Comparison of ENCODE assay signal across 18 cellular contexts in genomic region chr19:16467581-16467980, GRCh38. TPM values are rescaled to one million over a fixed set of nuclear protein-coding genes. Genes with fewer than 3 reads are reported as not detected.
DNase-seq lines count a peak whose midpoint lies in the region; ATAC-seq and TF ChIP-seq lines count a peak whose summit lies in the region.
"Had no signal": no experiment of that assay in that cellular context is flagged by ENCODE, and none has a peak within 500 bp of the region (broad histone marks: within the 10 kb centered on the region; RNA-seq: fewer than 3 reads in every experiment).

No MANE protein-coding gene starts in this region.

- no peak overlapping the region for H3K27ac Mint-ChIP-seq in endothelial cell (ENCODE audit: unreplicated experiment)
- H3K27ac Mint-ChIP-seq: activated naive CD8-positive, alpha-beta T cell had no signal

- H3K9me2 ChIP-seq in Karpas-422 (replicated peaks; ENCODE audit: insufficient read depth, low read length), result no peaks in the 10 kb centered on the region

- no peak for DNase-seq in Karpas-422
- peak in 35 of 58 donors; percentile 5 to 64 (median 32) for DNase-seq in anterior cingulate cortex (lab: John Stamatoyannopoulos, UW)
- peak in 29 of 51 donors; percentile 16 to 83 (median 40) for DNase-seq in hypothalamus (lab: John Stamatoyannopoulos, UW)
- DNase-seq in psoas muscle, result peak in 1 of 2 donors; percentile 74
- no peak for DNase-seq in retina
- no peak for DNase-seq in endothelial cell (ENCODE audit: low spot score)
- DNase-seq in NOMO-1 (lab: John Stamatoyannopoulos, UW; ENCODE audit: unreplicated experiment in 2 of 2), result no peak
- DNase-seq: colonic mucosa; DMS79; kidney glomerular epithelial cell; NCI-H446; stimulated activated naive CD4-positive, alpha-beta T cell; SW 1271 had no signal

- H4K20me1 ChIP-seq in Karpas-422 (ENCODE audit: insufficient read depth, low read depth, low read length), result peaks cover 40% of the 10 kb centered on the region

- H3K27me3 ChIP-seq in Karpas-422 (ENCODE audit: low read length) (no peaks in the 10 kb centered on the region), psoas muscle (ENCODE audit: insufficient read depth in 3 of 3, low read length in 2 of 3) (no peaks in the 10 kb centered on the region)
- H3K27me3 ChIP-seq: colonic mucosa had no signal

- ATAC-seq in psoas muscle (no peak), HG03175 (IDR thresholded peaks at IDR 0.05; ENCODE audit: unreplicated experiment) (no peak)
- ATAC-seq: sciatic nerve had no signal

- 22 to 30% (median 23%) methylated on average over 6 of the region's 6 CpGs for WGBS in psoas muscle, 3 donors

- no peak overlapping the region for H3K4me2 ChIP-seq in Karpas-422 (ENCODE audit: low read depth, low read length, poor library complexity, severe bottlenecking)

- peaks cover 90% of the 10 kb centered on the region for H3K79me2 ChIP-seq in Karpas-422 (ENCODE audit: low read length)

- H3K36me3 ChIP-seq in Karpas-422 (ENCODE audit: insufficient read depth, low read length) (0 out of 2 replicates have a peak, but pooled peaks cover 7% of the 10 kb centered on the region), psoas muscle (ENCODE audit: insufficient read depth in 1 of 2, low read depth in 1 of 2) (no peaks in the 10 kb centered on the region)
- H3K36me3 ChIP-seq: colonic mucosa had no signal

- H3K4me1 Mint-ChIP-seq in endothelial cell (ENCODE audit: unreplicated experiment), result peaks cover 34% of the 10 kb centered on the region

- intact Hi-C loops in psoas muscle (cut with DNase I), result no loop called here

- H3K4me3 Mint-ChIP-seq in endothelial cell (ENCODE audit: unreplicated experiment), result no peak overlapping the region
- H3K4me3 Mint-ChIP-seq: activated naive CD8-positive, alpha-beta T cell had no signal

- H3K4me3 ChIP-seq in Karpas-422 (ENCODE audit: low read length) (no peak overlapping the region), psoas muscle (peak overlapping the region; percentile 1)
- H3K4me3 ChIP-seq: colonic mucosa had no signal

- no peak for TF ChIP-seq CTCF in psoas muscle (IDR thresholded peaks at IDR 0.05)
- no peak for TF ChIP-seq CTCF in endothelial cell (IDR thresholded peaks at IDR 0.05; ENCODE audit: unreplicated experiment)

- H3K27me3 Mint-ChIP-seq in endothelial cell (ENCODE audit: unreplicated experiment), result peaks cover 22% of the 10 kb centered on the region
- H3K27me3 Mint-ChIP-seq: activated naive CD8-positive, alpha-beta T cell had no signal

- no peaks in the 10 kb centered on the region for H3K9me3 ChIP-seq in Karpas-422 (ENCODE audit: low read length)
- H3K9me3 ChIP-seq in psoas muscle, result no peaks in the 10 kb centered on the region
- H3K9me3 ChIP-seq: colonic mucosa had no signal

- no peak overlapping the region for H3K9ac ChIP-seq in Karpas-422 (ENCODE audit: low read length)

- no peak overlapping the region for H2AFZ ChIP-seq in Karpas-422 (ENCODE audit: low read length)

- H3K9me3 Mint-ChIP-seq in endothelial cell (ENCODE audit: unreplicated experiment), result no peaks in the 10 kb centered on the region

- peaks cover 9% of the 10 kb centered on the region for H3K36me3 Mint-ChIP-seq in endothelial cell (ENCODE audit: low read depth, unreplicated experiment)
- H3K36me3 Mint-ChIP-seq: activated naive CD8-positive, alpha-beta T cell had no signal

- H3K4me1 ChIP-seq in Karpas-422 (ENCODE audit: low read length) (peaks cover 62% of the 10 kb centered on the region), psoas muscle (peaks cover 80% of the 10 kb centered on the region)

- H3K27ac ChIP-seq in Karpas-422 (ENCODE audit: low read length) (peak overlapping the region; percentile 76), psoas muscle (peak overlapping the region; percentile 94)
- H3K27ac ChIP-seq: colonic mucosa had no signal

RNA-seq across cellular contexts. Expression of gene EPS15L1, which starts 4.2 kb away (rescaled TPM):
- 35.9 and 65.5 TPM in 2 replicates for total RNA-seq in Karpas-422 (2014; rRNA removed; shearing (Covaris generic); ENCODE audit: low replicate concordance)
- 100 to 1,000 TPM in 2 of 4 donors, 10 to 100 TPM in 2; 49.1 to 125 (median 86.1) TPM for total RNA-seq in psoas muscle
- polyA plus RNA-seq in psoas muscle, result 10 to 100 TPM; 60.7 to 80.2 (median 65.4) TPM
- total RNA-seq in endothelial cell (ENCODE audit: unreplicated experiment), result 34.5 TPM

RNA-seq across cellular contexts. Expression of gene CALR3, which starts 28.4 kb away (rescaled TPM):
- total RNA-seq in Karpas-422 (2014; rRNA removed; shearing (Covaris generic); ENCODE audit: low replicate concordance), result 0.71 TPM in 1 of 2 replicates, not detected in the other
- under 1 TPM in 1 of 4 donors, not detected in 3; 0.32 TPM for total RNA-seq in psoas muscle
- under 1 TPM in 2 of 3 donors, not detected in 1; 0.07 to 0.25 TPM for polyA plus RNA-seq in psoas muscle
- total RNA-seq in endothelial cell (ENCODE audit: unreplicated experiment), result not detected
- total RNA-seq: colonic mucosa, epithelial cell of proximal tubule, LHCN-M2, sciatic nerve had no signal

RNA-seq across cellular contexts. Expression of gene C19orf44, which starts 28.6 kb away (rescaled TPM):
- 4.7 and 15.1 TPM in 2 replicates for total RNA-seq in Karpas-422 (2014; rRNA removed; shearing (Covaris generic); ENCODE audit: low replicate concordance)
- 1 to 10 TPM; 3.8 to 7.1 (median 5.2) TPM for total RNA-seq in psoas muscle
- 1 to 10 TPM; 5.7 to 7.4 (median 6.1) TPM for polyA plus RNA-seq in psoas muscle
- 3.7 TPM for total RNA-seq in endothelial cell (ENCODE audit: unreplicated experiment)

Comparison
In these comparisons a context has a peak if more than half of its experiments do, and no peak if none do; other contexts are left out.
1. DNase-seq: peak in anterior cingulate cortex (35 of 58) and hypothalamus (29 of 51); none in Karpas-422 (single experiment), retina (single experiment), endothelial cell (single experiment) and NOMO-1 (0 of 2).